ENCODE assay signal across 8 cellular contexts in genomic region chrY:7085606-7086005, GRCh38.
DNase-seq lines count a peak whose midpoint lies in the region; ATAC-seq lines count a peak whose summit lies in the region.

No MANE protein-coding gene starts in this region.

- ATAC-seq in HG03196 (IDR thresholded peaks at IDR 0.05; ENCODE audit: unreplicated experiment) (peak; percentile 78), HG02571 (IDR thresholded peaks at IDR 0.05; ENCODE audit: unreplicated experiment) (no peak)

- in situ Hi-C loops in G401 (cut with HindIII; ENCODE audit: low sequenced_read_pairs), result no loop called here

- DNase-seq in G401 (ENCODE audit: low spot score) (peak; percentile 53), glomerular visceral epithelial cell (ENCODE audit: extremely low spot score) (peak; percentile 56), HCEC 1CT (no peak), COLO668 (lab: John Stamatoyannopoulos, UW; ENCODE audit: unreplicated experiment) (no peak)
- peak; percentile 39 for DNase-seq in activated CD4-positive, CD25-positive, alpha-beta regulatory T cell treated with anti-CD3 and anti-CD28 coated beads, Interleukin-2, amount 50 U/mL, for 16 hours (ENCODE audit: low read depth, low spot score)
- DNase-seq in stimulated activated CD8-positive, alpha-beta memory T cell treated with anti-CD3 and anti-CD28 coated beads, Interleukin-15, amount 100 ng/mL, for 24 hours (ENCODE audit: low read depth), result peak; percentile 55

Comparison
In these comparisons a context has a peak if more than half of its experiments do, and no peak if none do; other contexts are left out.
1. DNase-seq: peak in G401 (single experiment), activated CD4-positive, CD25-positive, alpha-beta regulatory T cell treated with anti-CD3 and anti-CD28 coated beads, Interleukin-2, amount 50 U/mL, for 16 hours (single experiment), glomerular visceral epithelial cell (single experiment) and stimulated activated CD8-positive, alpha-beta memory T cell treated with anti-CD3 and anti-CD28 coated beads, Interleukin-15, amount 100 ng/mL, for 24 hours (single experiment); none in HCEC 1CT (single experiment) and COLO668 (single experiment).